ENCODE assay signal across 1 cellular context in the genomic region with DNA sequence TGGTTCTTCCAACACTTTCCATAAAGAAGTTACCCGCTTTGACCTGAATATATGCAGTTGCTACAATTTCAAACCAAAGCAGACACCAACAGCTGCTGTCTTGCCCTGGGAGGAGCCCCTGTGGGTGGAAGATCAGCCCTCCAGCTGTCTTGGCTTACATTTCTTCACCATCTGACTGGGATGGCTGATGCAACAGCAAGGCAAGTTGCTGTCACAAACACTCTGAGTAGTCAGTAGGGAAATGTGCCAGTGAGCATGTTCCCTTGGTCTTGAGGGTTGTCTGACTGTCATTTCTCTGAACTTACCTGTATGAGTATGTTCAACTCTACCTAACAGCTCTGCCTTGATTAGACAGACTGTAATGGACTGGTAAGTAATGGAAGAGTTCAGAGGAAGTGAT.
TF ChIP-seq lines count a peak whose summit lies in the region.

No MANE protein-coding gene starts in this region.

TF ChIP-seq in HepG2, 621 proteins besides CTCF, POLR2A, EP300 and RAD21:
- TF ChIP-seq TEAD3 (CRISPR knock-in tag; optimal IDR thresholded peaks at IDR 0.05; ENCODE audit: borderline replicate concordance) (no peak), ZFP62 (CRISPR knock-in tag; IDR thresholded peaks at IDR 0.05) (no peak), ARID2 (CRISPR knock-in tag; IDR thresholded peaks at IDR 0.05; ENCODE audit: borderline replicate concordance) (no peak), SSRP1 (CRISPR knock-in tag; IDR thresholded peaks at IDR 0.05) (no peak)
- TF ChIP-seq, protein P1, sequence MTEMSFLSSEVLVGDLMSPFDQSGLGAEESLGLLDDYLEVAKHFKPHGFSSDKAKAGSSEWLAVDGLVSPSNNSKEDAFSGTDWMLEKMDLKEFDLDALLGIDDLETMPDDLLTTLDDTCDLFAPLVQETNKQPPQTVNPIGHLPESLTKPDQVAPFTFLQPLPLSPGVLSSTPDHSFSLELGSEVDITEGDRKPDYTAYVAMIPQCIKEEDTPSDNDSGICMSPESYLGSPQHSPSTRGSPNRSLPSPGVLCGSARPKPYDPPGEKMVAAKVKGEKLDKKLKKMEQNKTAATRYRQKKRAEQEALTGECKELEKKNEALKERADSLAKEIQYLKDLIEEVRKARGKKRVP (CRISPR knock-in tag; IDR thresholded peaks at IDR 0.05) = peak in 1 of 2 experiments; percentile 83; a peak in 2 of 4 replicates
TF ChIP-seq in HepG2: peak in this region for 1.
